ENCODE assay signal across 26 cellular contexts in the genomic region with DNA sequence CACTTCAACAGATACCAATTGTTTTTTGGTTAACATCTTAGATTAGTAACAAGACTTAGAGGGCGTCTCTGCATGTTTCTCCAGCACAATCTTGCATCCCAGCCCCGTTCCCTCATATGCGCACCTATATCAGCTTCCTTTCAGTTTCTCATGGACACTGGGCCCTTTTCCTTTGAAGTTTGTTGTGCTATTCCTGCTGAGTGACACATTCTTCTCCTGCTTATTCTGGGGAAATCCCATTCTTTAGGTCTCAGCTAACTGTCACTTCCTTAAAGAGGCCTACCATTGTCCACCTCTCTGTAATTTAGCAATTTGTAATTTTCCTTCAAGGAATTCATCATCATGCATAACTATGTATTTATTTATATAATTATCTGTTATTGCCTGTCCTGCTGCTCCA.
DNase-seq lines count a peak whose midpoint lies in the region; ATAC-seq and TF ChIP-seq lines count a peak whose summit lies in the region.
"Had no signal": no experiment of that assay in that cellular context is flagged by ENCODE, and none has a peak within 500 bp of the region (broad histone marks: within the 10 kb centered on the region; RNA-seq: fewer than 3 reads in every experiment).

No MANE protein-coding gene starts in this region.

- H3K36me3 ChIP-seq in WERI-Rb-1, result no peaks in the 10 kb centered on the region
- H3K36me3 ChIP-seq: MG63 had no signal

- intact Hi-C loops in MCF 10A (cut with micrococcal nuclease) (no loop called here), natural killer cell (cut with micrococcal nuclease) (no loop called here)

- POLR2A ChIA-PET in MCF 10A (lab: Yijun Ruan, JAX), result interaction anchor here (0.7 to 1.3 kb wide), 2 partner anchors 13 to 597 kb away, joined by 3 read pairs; no protein-coding TSS in a partner anchor

- DNase-seq in HT1080 (ENCODE audit: low read depth) (peak; percentile 17), WERI-Rb-1 (no peak), epithelial cell of esophagus (ENCODE audit: low read depth) (peak; percentile 22), SIG-M5 treated with dmso at 0.1 percent for 504 hours (lab: John Stamatoyannopoulos, UW; ENCODE audit: unreplicated experiment) (no peak), NCI-H187 (lab: John Stamatoyannopoulos, UW) (no peak), MCF 10A (ENCODE audit: unreplicated experiment) (no peak), natural killer cell (no peak)
- DNase-seq: CD8-positive, alpha-beta T cell; DMS 273 treated with DMSO at 0.1 percent for 48 hours; DMS79; KBM-7; MG63; NCI-H1105 treated with DMSO at 0.1 percent for 48 hours; NCI-H146; NCI-H2029; NCI-H446; NCI-H524 treated with DMSO at 0.1 percent for 48 hours; NCI-H82; NK-92 treated with Interleukin-12 subunit alpha and Interleukin-12 subunit beta, amount 100 ng/mL, for 24 hours; PC-3; Right ventricle myocardium superior; RPMI8226 had no signal

- H3K9me3 Mint-ChIP-seq in MCF 10A (ENCODE audit: unreplicated experiment), result no peaks in the 10 kb centered on the region
- peaks cover under 1% of the 10 kb centered on the region in 2 donors for H3K9me3 Mint-ChIP-seq in natural killer cell
- H3K9me3 Mint-ChIP-seq: CD8-positive, alpha-beta T cell had no signal

- peak overlapping the region; percentile 78 for H3K27ac ChIP-seq in WERI-Rb-1
- H3K27ac ChIP-seq: C4-2B, SK-N-MC had no signal

- H3K9me3 ChIP-seq in WERI-Rb-1 (ENCODE audit: severe bottlenecking), result no peaks in the 10 kb centered on the region

- H3K4me3 Mint-ChIP-seq in MCF 10A (ENCODE audit: unreplicated experiment) (no peak overlapping the region), natural killer cell (no peak overlapping the region)
- H3K4me3 Mint-ChIP-seq: B cell; CD8-positive, alpha-beta T cell had no signal

- H3K27me3 Mint-ChIP-seq in MCF 10A (ENCODE audit: insufficient read depth, unreplicated experiment), result no peaks in the 10 kb centered on the region
- peaks cover 7 to 14% of the 10 kb centered on the region in 2 donors for H3K27me3 Mint-ChIP-seq in natural killer cell (ENCODE audit: low read depth in 2 of 2)
- H3K27me3 Mint-ChIP-seq: B cell had no signal

- no peak for TF ChIP-seq CTCF in WERI-Rb-1 (IDR thresholded peaks at IDR 0.05; ENCODE audit: low read depth, low read length)
- TF ChIP-seq CTCF in epithelial cell of esophagus (IDR thresholded peaks at IDR 0.05; ENCODE audit: insufficient read depth, low read depth, low read length, missing control alignments), result no peak
- TF ChIP-seq CTCF in MCF 10A (IDR thresholded peaks at IDR 0.05; ENCODE audit: unreplicated experiment), result no peak
- no peak for TF ChIP-seq CTCF in natural killer cell (IDR thresholded peaks at IDR 0.05)

- CTCF ChIA-PET in MCF 10A (lab: Yijun Ruan, JAX), result no interaction called here

- BruUV-seq in MCF 10A (replicated peaks; lab: Mats Ljungman, UMichigan), result no TSS peak

- no peak overlapping the region for H3K27ac Mint-ChIP-seq in MCF 10A (ENCODE audit: low read depth, unreplicated experiment)
- H3K27ac Mint-ChIP-seq in natural killer cell, result no peak overlapping the region
- H3K27ac Mint-ChIP-seq: B cell; CD8-positive, alpha-beta T cell had no signal

- H3K36me3 Mint-ChIP-seq in MCF 10A (ENCODE audit: insufficient read depth, unreplicated experiment) (no peaks in the 10 kb centered on the region), natural killer cell (no peaks in the 10 kb centered on the region)
- H3K36me3 Mint-ChIP-seq: CD8-positive, alpha-beta T cell had no signal

- H3K4me3 ChIP-seq in WERI-Rb-1 (ENCODE audit: low read depth, low read length), result no peak overlapping the region
- H3K4me3 ChIP-seq in epithelial cell of esophagus (ENCODE audit: low read length), result no peak overlapping the region
- H3K4me3 ChIP-seq: MG63, SK-N-MC had no signal

- H3K27me3 ChIP-seq in WERI-Rb-1 (ENCODE audit: insufficient read depth, low read depth, severe bottlenecking), result no peaks in the 10 kb centered on the region
- H3K27me3 ChIP-seq: MG63 had no signal

- no peak for ATAC-seq in natural killer cell
- ATAC-seq: CD8-positive, alpha-beta T cell; HepG2; PC-3 had no signal

- H3K4me1 Mint-ChIP-seq in MCF 10A (ENCODE audit: insufficient read depth, unreplicated experiment) (no peaks in the 10 kb centered on the region), natural killer cell (no peaks in the 10 kb centered on the region)

Comparison
In these comparisons a context has a peak if more than half of its experiments do, and no peak if none do; other contexts are left out.
1. DNase-seq: peak in HT1080 (single experiment) and epithelial cell of esophagus (single experiment); none in WERI-Rb-1 (single experiment), SIG-M5 treated with dmso at 0.1 percent for 504 hours (single experiment), NCI-H187 (0 of 2), MCF 10A (single experiment) and natural killer cell (single experiment).